In the genomic region with DNA sequence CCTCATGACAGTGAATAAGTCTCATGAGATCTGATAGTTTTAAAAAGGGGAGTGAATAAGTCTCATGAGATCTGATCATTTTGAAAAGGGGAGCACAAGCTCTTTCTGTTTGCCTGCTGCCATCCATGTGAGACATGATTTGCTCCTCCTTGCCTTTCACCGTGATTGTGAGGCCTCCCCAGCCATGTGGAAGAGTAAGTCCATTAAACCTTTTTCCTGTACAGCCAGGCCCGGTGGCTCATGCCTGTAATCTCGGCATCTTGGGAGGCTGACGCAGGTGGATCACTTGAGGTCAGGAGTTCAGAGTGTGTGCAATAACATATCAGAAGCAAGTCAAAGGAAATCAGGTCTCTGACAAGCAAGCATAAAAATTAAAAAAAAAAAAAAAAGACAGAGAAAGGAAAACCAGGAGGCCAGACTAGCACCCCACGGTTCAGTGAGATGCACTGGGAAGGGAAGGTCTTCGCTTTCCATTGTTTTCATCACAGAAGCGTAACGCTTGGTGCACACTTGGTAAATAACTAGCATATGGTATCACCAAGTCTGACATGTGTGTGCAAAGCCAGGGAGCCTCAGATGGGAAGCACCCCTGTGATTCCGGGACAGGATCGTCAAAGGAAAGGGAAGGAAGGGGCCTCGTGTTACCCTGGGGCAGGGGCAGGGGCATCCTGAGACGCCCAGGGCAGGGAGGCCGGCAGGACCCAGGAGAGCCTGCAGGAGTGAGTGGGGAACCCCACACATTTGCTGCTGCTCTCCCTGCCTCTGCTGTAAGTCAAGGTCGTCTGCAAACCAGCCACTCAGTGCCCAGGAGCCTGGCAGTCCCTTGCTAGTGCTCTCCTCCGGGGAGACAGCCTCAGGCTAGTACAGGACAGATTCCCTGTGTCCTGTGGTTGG, we compare ENCODE assay signal across 16 cellular contexts.
DNase-seq lines count a peak whose midpoint lies in the region; ATAC-seq and TF ChIP-seq lines count a peak whose summit lies in the region.
"Had no signal": no experiment of that assay in that cellular context is flagged by ENCODE, and none has a peak within 500 bp of the region (broad histone marks: within the 10 kb centered on the region; RNA-seq: fewer than 3 reads in every experiment).

No MANE protein-coding gene starts in this region.

- peak; percentile 35 for DNase-seq in activated CD8-positive, alpha-beta memory T cell treated with anti-CD3 and anti-CD28 coated beads for 24 hours
- no peak for DNase-seq in activated CD8-positive, alpha-beta memory T cell treated with anti-CD3 and anti-CD28 coated beads, Interleukin-2, amount 50 U/mL, for 4 hours
- DNase-seq in SK-N-DZ (ENCODE audit: low spot score): peak; percentile 14
- DNase-seq in islet precursor cell: peak; percentile 35
- DNase-seq in spleen: peak; percentile 56
- no peak for DNase-seq in cerebellar nuclear complex (lab: John Stamatoyannopoulos, UW)
- DNase-seq: activated CD4-positive, alpha-beta T cell treated with anti-CD3 and anti-CD28 coated beads, Interleukin-2, amount 10 ng/mL, durations not matched to agents 7 days and 5 days; C1 segment of cervical spinal cord; NCI-H1417 treated with DMSO at 0.1 percent for 48 hours; NCI-H748 treated with DMSO at 0.1 percent for 48 hours; occipital lobe had no signal

- no peak overlapping the region for H3K4me3 ChIP-seq in spleen
- H3K4me3 ChIP-seq: sigmoid colon had no signal

- TF ChIP-seq CTCF in spleen (IDR thresholded peaks at IDR 0.05 in 8 of 11, conservative IDR thresholded peaks at IDR 0.05 in 3 of 11): no peak

- H3K27me3 ChIP-seq in spleen (replicated peaks in 1 of 7): peaks cover 0 to 6% (median 0%) of the 10 kb centered on the region in 7 donors
- H3K27me3 ChIP-seq: sigmoid colon had no signal

- no peak for ATAC-seq in HG03097 (IDR thresholded peaks at IDR 0.05; ENCODE audit: low FRiP score, unreplicated experiment)
- ATAC-seq in GM18520 (IDR thresholded peaks at IDR 0.05; ENCODE audit: unreplicated experiment): no peak
- ATAC-seq: T-cell had no signal

- WGBS in spleen, 5 donors: 70 to 82% (median 75%) methylated on average over 15 of the region's 15 CpGs

- H3K36me3 ChIP-seq in spleen: no peaks in the 10 kb centered on the region
- H3K36me3 ChIP-seq: sigmoid colon had no signal

- no peak for TF ChIP-seq POLR2A in spleen (IDR thresholded peaks at IDR 0.05)

- H3K4me1 ChIP-seq in spleen: peaks cover 0 to 23% (median 7%) of the 10 kb centered on the region in 6 donors

- peaks cover 0 to 13% (median 10%) of the 10 kb centered on the region in 8 donors for H3K9me3 ChIP-seq in spleen
- H3K9me3 ChIP-seq: sigmoid colon had no signal

- intact Hi-C loops in spleen (cut with DNase I; ENCODE audit: low total_unique reads): no loop called here

- H3K27ac ChIP-seq in spleen: peak overlapping the region in 1 of 8 donors; percentile 73
- H3K27ac ChIP-seq: HL-60, sigmoid colon had no signal

Comparison
In these comparisons a context has a peak if more than half of its experiments do, and no peak if none do; other contexts are left out.
1. DNase-seq: peak in activated CD8-positive, alpha-beta memory T cell treated with anti-CD3 and anti-CD28 coated beads for 24 hours (single experiment), SK-N-DZ (single experiment), islet precursor cell (single experiment) and spleen (single experiment); none in activated CD8-positive, alpha-beta memory T cell treated with anti-CD3 and anti-CD28 coated beads, Interleukin-2, amount 50 U/mL, for 4 hours (single experiment) and cerebellar nuclear complex (0 of 2).